ENCODE assay signal across 1 cellular context in the genomic region with DNA sequence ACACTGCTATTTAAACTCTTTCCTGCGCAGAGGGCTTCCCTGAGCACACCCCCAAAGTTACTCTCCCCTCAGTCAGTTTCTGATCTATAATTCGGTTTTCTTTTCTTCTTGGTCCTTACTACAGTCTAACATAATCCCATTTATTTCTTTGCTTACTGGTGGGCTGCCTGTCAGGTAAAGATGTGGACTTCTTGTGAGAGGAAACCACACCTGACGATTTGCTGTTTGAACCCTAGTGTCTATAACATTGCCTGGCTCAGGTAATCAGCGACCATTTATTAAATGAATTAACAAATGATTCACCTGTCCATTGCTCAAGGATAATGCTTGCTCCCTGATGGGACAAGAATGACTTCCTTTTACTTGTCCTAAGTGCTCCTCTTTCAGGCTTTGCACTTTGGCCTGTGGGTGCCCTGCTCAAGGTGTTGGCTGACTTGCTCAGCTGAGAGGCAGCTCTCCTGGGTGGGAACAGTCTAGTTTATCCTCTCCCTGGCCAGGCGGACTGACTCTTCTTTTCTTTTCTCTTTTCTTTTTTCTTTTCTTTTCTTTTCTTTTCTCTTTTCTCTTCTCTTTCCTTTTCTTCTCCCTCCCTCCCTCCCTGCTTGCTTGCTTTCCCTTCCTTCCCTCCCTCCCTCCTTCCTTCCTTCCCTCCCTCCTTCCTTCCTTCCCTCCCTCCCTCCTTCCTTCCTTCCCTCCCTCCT.
TF ChIP-seq lines count a peak whose summit lies in the region.

No MANE protein-coding gene starts in this region.

TF ChIP-seq in GM23338, 12 proteins besides CTCF, POLR2A, EP300 and RAD21 (continued from another document):
- TF ChIP-seq NANOG (IDR thresholded peaks at IDR 0.05; ENCODE audit: borderline replicate concordance) = no peak
- TF ChIP-seq, protein P1, sequence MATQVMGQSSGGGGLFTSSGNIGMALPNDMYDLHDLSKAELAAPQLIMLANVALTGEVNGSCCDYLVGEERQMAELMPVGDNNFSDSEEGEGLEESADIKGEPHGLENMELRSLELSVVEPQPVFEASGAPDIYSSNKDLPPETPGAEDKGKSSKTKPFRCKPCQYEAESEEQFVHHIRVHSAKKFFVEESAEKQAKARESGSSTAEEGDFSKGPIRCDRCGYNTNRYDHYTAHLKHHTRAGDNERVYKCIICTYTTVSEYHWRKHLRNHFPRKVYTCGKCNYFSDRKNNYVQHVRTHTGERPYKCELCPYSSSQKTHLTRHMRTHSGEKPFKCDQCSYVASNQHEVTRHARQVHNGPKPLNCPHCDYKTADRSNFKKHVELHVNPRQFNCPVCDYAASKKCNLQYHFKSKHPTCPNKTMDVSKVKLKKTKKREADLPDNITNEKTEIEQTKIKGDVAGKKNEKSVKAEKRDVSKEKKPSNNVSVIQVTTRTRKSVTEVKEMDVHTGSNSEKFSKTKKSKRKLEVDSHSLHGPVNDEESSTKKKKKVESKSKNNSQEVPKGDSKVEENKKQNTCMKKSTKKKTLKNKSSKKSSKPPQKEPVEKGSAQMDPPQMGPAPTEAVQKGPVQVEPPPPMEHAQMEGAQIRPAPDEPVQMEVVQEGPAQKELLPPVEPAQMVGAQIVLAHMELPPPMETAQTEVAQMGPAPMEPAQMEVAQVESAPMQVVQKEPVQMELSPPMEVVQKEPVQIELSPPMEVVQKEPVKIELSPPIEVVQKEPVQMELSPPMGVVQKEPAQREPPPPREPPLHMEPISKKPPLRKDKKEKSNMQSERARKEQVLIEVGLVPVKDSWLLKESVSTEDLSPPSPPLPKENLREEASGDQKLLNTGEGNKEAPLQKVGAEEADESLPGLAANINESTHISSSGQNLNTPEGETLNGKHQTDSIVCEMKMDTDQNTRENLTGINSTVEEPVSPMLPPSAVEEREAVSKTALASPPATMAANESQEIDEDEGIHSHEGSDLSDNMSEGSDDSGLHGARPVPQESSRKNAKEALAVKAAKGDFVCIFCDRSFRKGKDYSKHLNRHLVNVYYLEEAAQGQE (IDR thresholded peaks at IDR 0.05; ENCODE audit: unreplicated experiment) = no peak
- TF ChIP-seq, protein P2, sequence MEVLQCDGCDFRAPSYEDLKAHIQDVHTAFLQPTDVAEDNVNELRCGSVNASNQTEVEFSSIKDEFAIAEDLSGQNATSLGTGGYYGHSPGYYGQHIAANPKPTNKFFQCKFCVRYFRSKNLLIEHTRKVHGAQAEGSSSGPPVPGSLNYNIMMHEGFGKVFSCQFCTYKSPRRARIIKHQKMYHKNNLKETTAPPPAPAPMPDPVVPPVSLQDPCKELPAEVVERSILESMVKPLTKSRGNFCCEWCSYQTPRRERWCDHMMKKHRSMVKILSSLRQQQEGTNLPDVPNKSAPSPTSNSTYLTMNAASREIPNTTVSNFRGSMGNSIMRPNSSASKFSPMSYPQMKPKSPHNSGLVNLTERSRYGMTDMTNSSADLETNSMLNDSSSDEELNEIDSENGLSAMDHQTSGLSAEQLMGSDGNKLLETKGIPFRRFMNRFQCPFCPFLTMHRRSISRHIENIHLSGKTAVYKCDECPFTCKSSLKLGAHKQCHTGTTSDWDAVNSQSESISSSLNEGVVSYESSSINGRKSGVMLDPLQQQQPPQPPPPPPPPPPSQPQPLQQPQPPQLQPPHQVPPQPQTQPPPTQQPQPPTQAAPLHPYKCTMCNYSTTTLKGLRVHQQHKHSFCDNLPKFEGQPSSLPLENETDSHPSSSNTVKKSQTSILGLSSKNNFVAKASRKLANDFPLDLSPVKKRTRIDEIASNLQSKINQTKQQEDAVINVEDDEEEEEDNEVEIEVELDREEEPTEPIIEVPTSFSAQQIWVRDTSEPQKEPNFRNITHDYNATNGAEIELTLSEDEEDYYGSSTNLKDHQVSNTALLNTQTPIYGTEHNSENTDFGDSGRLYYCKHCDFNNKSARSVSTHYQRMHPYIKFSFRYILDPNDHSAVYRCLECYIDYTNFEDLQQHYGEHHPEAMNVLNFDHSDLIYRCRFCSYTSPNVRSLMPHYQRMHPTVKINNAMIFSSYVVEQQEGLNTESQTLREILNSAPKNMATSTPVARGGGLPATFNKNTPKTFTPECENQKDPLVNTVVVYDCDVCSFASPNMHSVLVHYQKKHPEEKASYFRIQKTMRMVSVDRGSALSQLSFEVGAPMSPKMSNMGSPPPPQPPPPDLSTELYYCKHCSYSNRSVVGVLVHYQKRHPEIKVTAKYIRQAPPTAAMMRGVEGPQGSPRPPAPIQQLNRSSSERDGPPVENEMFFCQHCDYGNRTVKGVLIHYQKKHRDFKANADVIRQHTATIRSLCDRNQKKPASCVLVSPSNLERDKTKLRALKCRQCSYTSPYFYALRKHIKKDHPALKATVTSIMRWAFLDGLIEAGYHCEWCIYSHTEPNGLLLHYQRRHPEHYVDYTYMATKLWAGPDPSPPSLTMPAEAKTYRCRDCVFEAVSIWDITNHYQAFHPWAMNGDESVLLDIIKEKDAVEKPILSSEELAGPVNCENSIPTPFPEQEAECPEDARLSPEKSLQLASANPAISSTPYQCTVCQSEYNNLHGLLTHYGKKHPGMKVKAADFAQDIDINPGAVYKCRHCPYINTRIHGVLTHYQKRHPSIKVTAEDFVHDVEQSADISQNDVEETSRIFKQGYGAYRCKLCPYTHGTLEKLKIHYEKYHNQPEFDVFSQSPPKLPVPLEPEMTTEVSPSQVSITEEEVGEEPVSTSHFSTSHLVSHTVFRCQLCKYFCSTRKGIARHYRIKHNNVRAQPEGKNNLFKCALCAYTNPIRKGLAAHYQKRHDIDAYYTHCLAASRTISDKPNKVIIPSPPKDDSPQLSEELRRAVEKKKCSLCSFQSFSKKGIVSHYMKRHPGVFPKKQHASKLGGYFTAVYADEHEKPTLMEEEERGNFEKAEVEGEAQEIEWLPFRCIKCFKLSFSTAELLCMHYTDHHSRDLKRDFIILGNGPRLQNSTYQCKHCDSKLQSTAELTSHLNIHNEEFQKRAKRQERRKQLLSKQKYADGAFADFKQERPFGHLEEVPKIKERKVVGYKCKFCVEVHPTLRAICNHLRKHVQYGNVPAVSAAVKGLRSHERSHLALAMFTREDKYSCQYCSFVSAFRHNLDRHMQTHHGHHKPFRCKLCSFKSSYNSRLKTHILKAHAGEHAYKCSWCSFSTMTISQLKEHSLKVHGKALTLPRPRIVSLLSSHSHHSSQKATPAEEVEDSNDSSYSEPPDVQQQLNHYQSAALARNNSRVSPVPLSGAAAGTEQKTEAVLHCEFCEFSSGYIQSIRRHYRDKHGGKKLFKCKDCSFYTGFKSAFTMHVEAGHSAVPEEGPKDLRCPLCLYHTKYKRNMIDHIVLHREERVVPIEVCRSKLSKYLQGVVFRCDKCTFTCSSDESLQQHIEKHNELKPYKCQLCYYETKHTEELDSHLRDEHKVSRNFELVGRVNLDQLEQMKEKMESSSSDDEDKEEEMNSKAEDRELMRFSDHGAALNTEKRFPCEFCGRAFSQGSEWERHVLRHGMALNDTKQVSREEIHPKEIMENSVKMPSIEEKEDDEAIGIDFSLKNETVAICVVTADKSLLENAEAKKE (CRISPR knock-in tag; IDR thresholded peaks at IDR 0.05) = no peak
- TF ChIP-seq, protein P3, sequence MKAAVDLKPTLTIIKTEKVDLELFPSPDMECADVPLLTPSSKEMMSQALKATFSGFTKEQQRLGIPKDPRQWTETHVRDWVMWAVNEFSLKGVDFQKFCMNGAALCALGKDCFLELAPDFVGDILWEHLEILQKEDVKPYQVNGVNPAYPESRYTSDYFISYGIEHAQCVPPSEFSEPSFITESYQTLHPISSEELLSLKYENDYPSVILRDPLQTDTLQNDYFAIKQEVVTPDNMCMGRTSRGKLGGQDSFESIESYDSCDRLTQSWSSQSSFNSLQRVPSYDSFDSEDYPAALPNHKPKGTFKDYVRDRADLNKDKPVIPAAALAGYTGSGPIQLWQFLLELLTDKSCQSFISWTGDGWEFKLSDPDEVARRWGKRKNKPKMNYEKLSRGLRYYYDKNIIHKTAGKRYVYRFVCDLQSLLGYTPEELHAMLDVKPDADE (IDR thresholded peaks at IDR 0.05) = no peak
- no peak for TF ChIP-seq JUNB (IDR thresholded peaks at IDR 0.05; ENCODE audit: unreplicated experiment)
- TF ChIP-seq CREB1 (CRISPR knock-in tag; IDR thresholded peaks at IDR 0.05; ENCODE audit: low read depth) = no peak
- no peak for TF ChIP-seq EZH2 (IDR thresholded peaks at IDR 0.05; ENCODE audit: low read depth, unreplicated experiment)
